ENCODE assay signal across 1 cellular context in the genomic region with DNA sequence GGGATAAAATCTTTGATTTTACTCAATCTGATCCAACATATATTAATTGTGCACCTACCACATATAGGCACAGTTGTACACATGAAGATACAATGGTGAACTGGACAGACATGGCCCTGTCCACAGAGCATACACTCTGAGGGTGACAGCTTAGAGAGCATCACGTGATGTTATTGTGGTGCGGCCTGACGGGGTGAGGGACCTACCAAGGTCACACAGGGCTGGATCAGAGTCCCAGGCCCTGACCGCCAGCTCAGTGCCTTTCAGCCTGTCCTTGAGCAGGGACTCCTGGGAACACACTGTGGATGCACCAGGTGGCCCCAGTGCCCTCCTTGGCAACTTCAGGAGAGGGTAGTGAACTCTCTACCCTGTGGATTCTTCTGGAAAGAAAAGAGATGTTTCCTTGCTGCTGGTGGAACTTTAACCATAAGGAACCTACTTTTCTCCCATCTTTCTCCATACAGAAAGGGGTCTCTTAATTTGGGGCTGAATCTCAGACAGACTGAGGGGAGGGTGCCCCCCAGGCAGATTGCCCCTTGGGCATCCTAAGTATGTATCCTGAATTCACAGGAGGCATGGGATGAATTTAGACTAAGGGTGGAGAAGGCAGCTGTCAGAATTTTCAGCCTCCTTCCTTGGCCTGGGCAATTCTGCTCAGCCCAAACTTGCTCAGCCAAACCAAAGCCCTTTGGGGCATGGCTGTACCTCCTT.
TF ChIP-seq lines count a peak whose summit lies in the region.

No MANE protein-coding gene starts in this region.

TF ChIP-seq in HepG2, 621 proteins besides CTCF, POLR2A, EP300 and RAD21 (continued from another document and continues in another):
- TF ChIP-seq, protein P1, sequence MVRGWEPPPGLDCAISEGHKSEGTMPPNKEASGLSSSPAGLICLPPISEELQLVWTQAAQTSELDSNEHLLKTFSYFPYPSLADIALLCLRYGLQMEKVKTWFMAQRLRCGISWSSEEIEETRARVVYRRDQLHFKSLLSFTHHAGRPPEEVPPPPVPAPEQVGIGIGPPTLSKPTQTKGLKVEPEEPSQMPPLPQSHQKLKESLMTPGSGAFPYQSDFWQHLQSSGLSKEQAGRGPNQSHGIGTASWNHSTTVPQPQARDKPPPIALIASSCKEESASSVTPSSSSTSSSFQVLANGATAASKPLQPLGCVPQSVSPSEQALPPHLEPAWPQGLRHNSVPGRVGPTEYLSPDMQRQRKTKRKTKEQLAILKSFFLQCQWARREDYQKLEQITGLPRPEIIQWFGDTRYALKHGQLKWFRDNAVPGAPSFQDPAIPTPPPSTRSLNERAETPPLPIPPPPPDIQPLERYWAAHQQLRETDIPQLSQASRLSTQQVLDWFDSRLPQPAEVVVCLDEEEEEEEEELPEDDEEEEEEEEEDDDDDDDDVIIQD (CRISPR knock-in tag; IDR thresholded peaks at IDR 0.05; ENCODE audit: low read depth): peak; percentile 97
- TF ChIP-seq, protein P2, sequence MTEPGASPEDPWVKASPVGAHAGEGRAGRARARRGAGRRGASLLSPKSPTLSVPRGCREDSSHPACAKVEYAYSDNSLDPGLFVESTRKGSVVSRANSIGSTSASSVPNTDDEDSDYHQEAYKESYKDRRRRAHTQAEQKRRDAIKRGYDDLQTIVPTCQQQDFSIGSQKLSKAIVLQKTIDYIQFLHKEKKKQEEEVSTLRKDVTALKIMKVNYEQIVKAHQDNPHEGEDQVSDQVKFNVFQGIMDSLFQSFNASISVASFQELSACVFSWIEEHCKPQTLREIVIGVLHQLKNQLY (CRISPR knock-in tag; IDR thresholded peaks at IDR 0.05): peak; percentile 99
- TF ChIP-seq HES4 (CRISPR knock-in tag; IDR thresholded peaks at IDR 0.05; ENCODE audit: borderline replicate concordance) (peak; percentile 60; the same call in 1 of the 2 replicates), SPEN (CRISPR knock-in tag; IDR thresholded peaks at IDR 0.05; ENCODE audit: low read depth) (peak; percentile 96), SMARCE1 (IDR thresholded peaks at IDR 0.05; ENCODE audit: borderline replicate concordance) (no peak), RNF2 (conservative IDR thresholded peaks at IDR 0.05; ENCODE audit: low read depth) (peak; percentile 81; the same call in 1 of the 2 replicates), GTF2F1 (IDR thresholded peaks at IDR 0.05; ENCODE audit: low read length) (peak; percentile 74; the same call in 1 of the 2 replicates), ZSCAN29 (CRISPR knock-in tag; conservative IDR thresholded peaks at IDR 0.05) (no peak), SIN3A (IDR thresholded peaks at IDR 0.05; ENCODE audit: borderline replicate concordance, low read depth, low read length) (no peak), SAFB2 (CRISPR knock-in tag; IDR thresholded peaks at IDR 0.05; ENCODE audit: borderline replicate concordance, low read depth) (peak; percentile 55; the same call in 1 of the 2 replicates), ONECUT2 (CRISPR knock-in tag; IDR thresholded peaks at IDR 0.05) (no peak), ZNF253 (CRISPR knock-in tag; IDR thresholded peaks at IDR 0.05; ENCODE audit: borderline replicate concordance) (no peak), ZMYM2 (CRISPR knock-in tag; IDR thresholded peaks at IDR 0.05) (peak; percentile 85), BHLHE40 (IDR thresholded peaks at IDR 0.05; ENCODE audit: low read length) (peak; percentile 96), ZZZ3 (CRISPR knock-in tag; IDR thresholded peaks at IDR 0.05; ENCODE audit: borderline replicate concordance) (peak; percentile 57; the same call in 1 of the 2 replicates), JUND (CRISPR knock-in tag; IDR thresholded peaks at IDR 0.05) (peak; percentile 31; the same call in 1 of the 2 replicates), TBL1XR1 (IDR thresholded peaks at IDR 0.05; ENCODE audit: borderline replicate concordance, low read length, partially characterized antibody) (peak; percentile 76), CBX1 (IDR thresholded peaks at IDR 0.05; ENCODE audit: low read depth) (peak; percentile 84), CREM (IDR thresholded peaks at IDR 0.05) (peak; percentile 51; the same call in 1 of the 2 replicates), CREM (CRISPR knock-in tag; IDR thresholded peaks at IDR 0.05) (no peak), FOXJ3 (CRISPR knock-in tag; IDR thresholded peaks at IDR 0.05; ENCODE audit: borderline replicate concordance) (no peak; the same call in 1 of the 2 replicates), GATAD1 (CRISPR knock-in tag; IDR thresholded peaks at IDR 0.05) (peak; percentile 71), SIN3B (IDR thresholded peaks at IDR 0.05; ENCODE audit: low read length) (no peak), ZNF629 (CRISPR knock-in tag; conservative IDR thresholded peaks at IDR 0.05) (0 out of 2 replicates have a peak, but pooled peaks have one; percentile 2), IKZF1 (IDR thresholded peaks at IDR 0.05) (no peak), NPAS2 (CRISPR knock-in tag; IDR thresholded peaks at IDR 0.05; ENCODE audit: borderline replicate concordance) (no peak), ZNF33B (CRISPR knock-in tag; IDR thresholded peaks at IDR 0.05) (peak; percentile 47; the same call in 1 of the 2 replicates), FOXO1 (CRISPR knock-in tag; IDR thresholded peaks at IDR 0.05) (peak; percentile 99), YEATS4 (CRISPR knock-in tag; IDR thresholded peaks at IDR 0.05; ENCODE audit: borderline replicate concordance) (peak; percentile 78; the same call in 1 of the 2 replicates), TRIM24 (CRISPR knock-in tag; IDR thresholded peaks at IDR 0.05) (peak; percentile 96), KDM5B (CRISPR knock-in tag; IDR thresholded peaks at IDR 0.05; ENCODE audit: borderline replicate concordance) (peak; percentile 96), BRD4 (CRISPR knock-in tag; IDR thresholded peaks at IDR 0.05) (no peak), ZNF547 (CRISPR knock-in tag; IDR thresholded peaks at IDR 0.05) (peak; percentile 45; the same call in 1 of the 2 replicates), ZNF331 (CRISPR knock-in tag; IDR thresholded peaks at IDR 0.05) (peak; percentile 93), SRY (CRISPR knock-in tag; IDR thresholded peaks at IDR 0.05) (peak; percentile 73; the same call in 1 of the 2 replicates), SETDB1 (CRISPR knock-in tag; IDR thresholded peaks at IDR 0.05; ENCODE audit: borderline replicate concordance) (peak; percentile 11; the same call in 1 of the 2 replicates), MZF1 (CRISPR knock-in tag; IDR thresholded peaks at IDR 0.05; ENCODE audit: borderline replicate concordance) (no peak), ZSCAN25 (CRISPR knock-in tag; IDR thresholded peaks at IDR 0.05) (peak; percentile 68; the same call in 1 of the 2 replicates), ZNF430 (CRISPR knock-in tag; IDR thresholded peaks at IDR 0.05) (no peak), CBX2 (IDR thresholded peaks at IDR 0.05; ENCODE audit: low read depth, low read length) (no peak), CBX2 (CRISPR knock-in tag; IDR thresholded peaks at IDR 0.05; ENCODE audit: low read depth) (no peak), WIZ (CRISPR knock-in tag; IDR thresholded peaks at IDR 0.05) (peak; percentile 90), KLF12 (CRISPR knock-in tag; IDR thresholded peaks at IDR 0.05; ENCODE audit: borderline replicate concordance) (0 out of 2 replicates have a peak, but pooled peaks have one; percentile 75), DPF2 (CRISPR knock-in tag; IDR thresholded peaks at IDR 0.05; ENCODE audit: borderline replicate concordance, low read depth) (peak; percentile 90), BCL6 (CRISPR knock-in tag; IDR thresholded peaks at IDR 0.05) (peak; percentile 96), MEF2D (CRISPR knock-in tag; IDR thresholded peaks at IDR 0.05) (peak; percentile 87)
- TF ChIP-seq, protein P3, sequence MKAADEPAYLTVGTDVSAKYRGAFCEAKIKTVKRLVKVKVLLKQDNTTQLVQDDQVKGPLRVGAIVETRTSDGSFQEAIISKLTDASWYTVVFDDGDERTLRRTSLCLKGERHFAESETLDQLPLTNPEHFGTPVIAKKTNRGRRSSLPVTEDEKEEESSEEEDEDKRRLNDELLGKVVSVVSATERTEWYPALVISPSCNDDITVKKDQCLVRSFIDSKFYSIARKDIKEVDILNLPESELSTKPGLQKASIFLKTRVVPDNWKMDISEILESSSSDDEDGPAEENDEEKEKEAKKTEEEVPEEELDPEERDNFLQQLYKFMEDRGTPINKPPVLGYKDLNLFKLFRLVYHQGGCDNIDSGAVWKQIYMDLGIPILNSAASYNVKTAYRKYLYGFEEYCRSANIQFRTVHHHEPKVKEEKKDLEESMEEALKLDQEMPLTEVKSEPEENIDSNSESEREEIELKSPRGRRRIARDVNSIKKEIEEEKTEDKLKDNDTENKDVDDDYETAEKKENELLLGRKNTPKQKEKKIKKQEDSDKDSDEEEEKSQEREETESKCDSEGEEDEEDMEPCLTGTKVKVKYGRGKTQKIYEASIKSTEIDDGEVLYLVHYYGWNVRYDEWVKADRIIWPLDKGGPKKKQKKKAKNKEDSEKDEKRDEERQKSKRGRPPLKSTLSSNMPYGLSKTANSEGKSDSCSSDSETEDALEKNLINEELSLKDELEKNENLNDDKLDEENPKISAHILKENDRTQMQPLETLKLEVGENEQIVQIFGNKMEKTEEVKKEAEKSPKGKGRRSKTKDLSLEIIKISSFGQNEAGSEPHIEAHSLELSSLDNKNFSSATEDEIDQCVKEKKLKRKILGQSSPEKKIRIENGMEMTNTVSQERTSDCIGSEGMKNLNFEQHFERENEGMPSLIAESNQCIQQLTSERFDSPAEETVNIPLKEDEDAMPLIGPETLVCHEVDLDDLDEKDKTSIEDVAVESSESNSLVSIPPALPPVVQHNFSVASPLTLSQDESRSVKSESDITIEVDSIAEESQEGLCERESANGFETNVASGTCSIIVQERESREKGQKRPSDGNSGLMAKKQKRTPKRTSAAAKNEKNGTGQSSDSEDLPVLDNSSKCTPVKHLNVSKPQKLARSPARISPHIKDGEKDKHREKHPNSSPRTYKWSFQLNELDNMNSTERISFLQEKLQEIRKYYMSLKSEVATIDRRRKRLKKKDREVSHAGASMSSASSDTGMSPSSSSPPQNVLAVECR (CRISPR knock-in tag; IDR thresholded peaks at IDR 0.05; ENCODE audit: borderline replicate concordance): peak; percentile 68; the same call in 1 of the 2 replicates
- TF ChIP-seq, protein P4, sequence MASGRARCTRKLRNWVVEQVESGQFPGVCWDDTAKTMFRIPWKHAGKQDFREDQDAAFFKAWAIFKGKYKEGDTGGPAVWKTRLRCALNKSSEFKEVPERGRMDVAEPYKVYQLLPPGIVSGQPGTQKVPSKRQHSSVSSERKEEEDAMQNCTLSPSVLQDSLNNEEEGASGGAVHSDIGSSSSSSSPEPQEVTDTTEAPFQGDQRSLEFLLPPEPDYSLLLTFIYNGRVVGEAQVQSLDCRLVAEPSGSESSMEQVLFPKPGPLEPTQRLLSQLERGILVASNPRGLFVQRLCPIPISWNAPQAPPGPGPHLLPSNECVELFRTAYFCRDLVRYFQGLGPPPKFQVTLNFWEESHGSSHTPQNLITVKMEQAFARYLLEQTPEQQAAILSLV (CRISPR knock-in tag; IDR thresholded peaks at IDR 0.05; ENCODE audit: borderline replicate concordance): peak; percentile 97
- TF ChIP-seq, protein P5, sequence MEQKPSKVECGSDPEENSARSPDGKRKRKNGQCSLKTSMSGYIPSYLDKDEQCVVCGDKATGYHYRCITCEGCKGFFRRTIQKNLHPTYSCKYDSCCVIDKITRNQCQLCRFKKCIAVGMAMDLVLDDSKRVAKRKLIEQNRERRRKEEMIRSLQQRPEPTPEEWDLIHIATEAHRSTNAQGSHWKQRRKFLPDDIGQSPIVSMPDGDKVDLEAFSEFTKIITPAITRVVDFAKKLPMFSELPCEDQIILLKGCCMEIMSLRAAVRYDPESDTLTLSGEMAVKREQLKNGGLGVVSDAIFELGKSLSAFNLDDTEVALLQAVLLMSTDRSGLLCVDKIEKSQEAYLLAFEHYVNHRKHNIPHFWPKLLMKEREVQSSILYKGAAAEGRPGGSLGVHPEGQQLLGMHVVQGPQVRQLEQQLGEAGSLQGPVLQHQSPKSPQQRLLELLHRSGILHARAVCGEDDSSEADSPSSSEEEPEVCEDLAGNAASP (CRISPR knock-in tag; IDR thresholded peaks at IDR 0.05; ENCODE audit: borderline replicate concordance): peak; percentile 95
- TF ChIP-seq, protein P6, sequence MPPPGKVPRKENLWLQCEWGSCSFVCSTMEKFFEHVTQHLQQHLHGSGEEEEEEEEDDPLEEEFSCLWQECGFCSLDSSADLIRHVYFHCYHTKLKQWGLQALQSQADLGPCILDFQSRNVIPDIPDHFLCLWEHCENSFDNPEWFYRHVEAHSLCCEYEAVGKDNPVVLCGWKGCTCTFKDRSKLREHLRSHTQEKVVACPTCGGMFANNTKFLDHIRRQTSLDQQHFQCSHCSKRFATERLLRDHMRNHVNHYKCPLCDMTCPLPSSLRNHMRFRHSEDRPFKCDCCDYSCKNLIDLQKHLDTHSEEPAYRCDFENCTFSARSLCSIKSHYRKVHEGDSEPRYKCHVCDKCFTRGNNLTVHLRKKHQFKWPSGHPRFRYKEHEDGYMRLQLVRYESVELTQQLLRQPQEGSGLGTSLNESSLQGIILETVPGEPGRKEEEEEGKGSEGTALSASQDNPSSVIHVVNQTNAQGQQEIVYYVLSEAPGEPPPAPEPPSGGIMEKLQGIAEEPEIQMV (CRISPR knock-in tag; IDR thresholded peaks at IDR 0.05; ENCODE audit: low read depth): peak; percentile 79
- TF ChIP-seq, protein P7, sequence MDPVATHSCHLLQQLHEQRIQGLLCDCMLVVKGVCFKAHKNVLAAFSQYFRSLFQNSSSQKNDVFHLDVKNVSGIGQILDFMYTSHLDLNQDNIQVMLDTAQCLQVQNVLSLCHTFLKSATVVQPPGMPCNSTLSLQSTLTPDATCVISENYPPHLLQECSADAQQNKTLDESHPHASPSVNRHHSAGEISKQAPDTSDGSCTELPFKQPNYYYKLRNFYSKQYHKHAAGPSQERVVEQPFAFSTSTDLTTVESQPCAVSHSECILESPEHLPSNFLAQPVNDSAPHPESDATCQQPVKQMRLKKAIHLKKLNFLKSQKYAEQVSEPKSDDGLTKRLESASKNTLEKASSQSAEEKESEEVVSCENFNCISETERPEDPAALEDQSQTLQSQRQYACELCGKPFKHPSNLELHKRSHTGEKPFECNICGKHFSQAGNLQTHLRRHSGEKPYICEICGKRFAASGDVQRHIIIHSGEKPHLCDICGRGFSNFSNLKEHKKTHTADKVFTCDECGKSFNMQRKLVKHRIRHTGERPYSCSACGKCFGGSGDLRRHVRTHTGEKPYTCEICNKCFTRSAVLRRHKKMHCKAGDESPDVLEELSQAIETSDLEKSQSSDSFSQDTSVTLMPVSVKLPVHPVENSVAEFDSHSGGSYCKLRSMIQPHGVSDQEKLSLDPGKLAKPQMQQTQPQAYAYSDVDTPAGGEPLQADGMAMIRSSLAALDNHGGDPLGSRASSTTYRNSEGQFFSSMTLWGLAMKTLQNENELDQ (CRISPR knock-in tag; IDR thresholded peaks at IDR 0.05; ENCODE audit: borderline replicate concordance): no peak
- TF ChIP-seq, protein P8, sequence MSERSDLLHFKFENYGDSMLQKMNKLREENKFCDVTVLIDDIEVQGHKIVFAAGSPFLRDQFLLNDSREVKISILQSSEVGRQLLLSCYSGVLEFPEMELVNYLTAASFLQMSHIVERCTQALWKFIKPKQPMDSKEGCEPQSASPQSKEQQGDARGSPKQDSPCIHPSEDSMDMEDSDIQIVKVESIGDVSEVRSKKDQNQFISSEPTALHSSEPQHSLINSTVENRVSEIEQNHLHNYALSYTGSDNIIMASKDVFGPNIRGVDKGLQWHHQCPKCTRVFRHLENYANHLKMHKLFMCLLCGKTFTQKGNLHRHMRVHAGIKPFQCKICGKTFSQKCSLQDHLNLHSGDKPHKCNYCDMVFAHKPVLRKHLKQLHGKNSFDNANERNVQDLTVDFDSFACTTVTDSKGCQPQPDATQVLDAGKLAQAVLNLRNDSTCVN (CRISPR knock-in tag; IDR thresholded peaks at IDR 0.05; ENCODE audit: borderline replicate concordance): peak; percentile 79
